Comparison of ENCODE assay signal across 16 cellular contexts in genomic region chr5:157356576-157356975, GRCh38.
"Had no signal": no experiment of that assay in that cellular context is flagged by ENCODE, and none has a peak within 500 bp of the region (broad histone marks: within the 10 kb centered on the region; RNA-seq: fewer than 3 reads in every experiment).

No MANE protein-coding gene starts in this region.

- H3K27ac Mint-ChIP-seq: dendritic cell treated with granulocyte-macrophage colony-stimulating factor and Interleukin-4, amounts not matched to agents 40 ng/mL and 50 ng/mL, for 4 days had no signal

- H3K4me3 Mint-ChIP-seq: dendritic cell treated with granulocyte-macrophage colony-stimulating factor and Interleukin-4, amounts not matched to agents 40 ng/mL and 50 ng/mL, for 4 days had no signal

- H3K9me3 Mint-ChIP-seq: dendritic cell treated with granulocyte-macrophage colony-stimulating factor and Interleukin-4, amounts not matched to agents 40 ng/mL and 50 ng/mL, for 4 days had no signal

- DNase-seq: activated CD4-positive, alpha-beta T cell treated with anti-CD3 and anti-CD28 coated beads for 4 hours; activated gamma-delta T cell treated with Interleukin-2 at 50 U/mL for 16 hours; activated T-cell treated with anti-CD3 and anti-CD28 coated beads, Interleukin-2, amount 50 U/mL, for 48 hours; effector memory CD4-positive, alpha-beta T cell; left colon; lower lobe of right lung; occipital lobe; posterior cingulate gyrus; retina; stimulated activated naive CD4-positive, alpha-beta T cell treated with Interleukin-2 at 50 U/mL for 16 hours; tibial artery; WERI-Rb-1 had no signal

- H3K27me3 Mint-ChIP-seq: dendritic cell treated with granulocyte-macrophage colony-stimulating factor and Interleukin-4, amounts not matched to agents 40 ng/mL and 50 ng/mL, for 4 days had no signal

- ATAC-seq: left colon, lower lobe of right lung had no signal

- FAIRE-seq: astrocyte, endothelial cell of umbilical vein, islet of Langerhans had no signal
